Comparison of ENCODE assay signal across 8 cellular contexts in genomic region chr19:32887572-32887971, GRCh38. TPM values are rescaled to one million over a fixed set of nuclear protein-coding genes. Genes with fewer than 3 reads are reported as not detected.
"Had no signal": no experiment of that assay in that cellular context is flagged by ENCODE, and none has a peak within 500 bp of the region (broad histone marks: within the 10 kb centered on the region; RNA-seq: fewer than 3 reads in every experiment).

No MANE protein-coding gene starts in this region.

- FAIRE-seq: G401.6, GM12878, GM12891, GM12892, GM18507, GM19239 had no signal

- ATAC-seq: GM12878 had no signal

- DNase-seq: GDM1, GF-D8 had no signal

- H3K4me3 ChIP-seq: GM12878 had no signal

RNA-seq across cellular contexts. Expression of gene SLC7A9, which starts 18.0 kb away (rescaled TPM):
- polyA plus RNA-seq: GM12878 had no signal
